ENCODE assay signal across 34 cellular contexts in genomic region chr15:65232520-65232919, GRCh38. TPM values are rescaled to one million over a fixed set of nuclear protein-coding genes. Genes with fewer than 3 reads are reported as not detected.
"Had no signal": no experiment of that assay in that cellular context is flagged by ENCODE, and none has a peak within 500 bp of the region (broad histone marks: within the 10 kb centered on the region; RNA-seq: fewer than 3 reads in every experiment).

No MANE protein-coding gene starts in this region.

- FAIRE-seq: astrocyte, bronchial epithelial cell had no signal

- H3K4me1 ChIP-seq: adrenal gland, ascending aorta, body of pancreas, breast epithelium had no signal

- DNase-seq: activated effector memory CD4-positive, alpha-beta T cell treated with anti-CD3 and anti-CD28 coated beads, Interleukin-2, amount 50 U/mL, for 16 hours; activated effector memory CD4-positive, alpha-beta T cell treated with Interleukin-2 at 50 U/mL for 16 hours; activated gamma-delta T cell; activated gamma-delta T cell treated with Interleukin-2 at 50 U/mL for 16 hours; activated naive CD4-positive, alpha-beta T cell; activated naive CD4-positive, alpha-beta T cell treated with anti-CD3 and anti-CD28 coated beads for 36 hours; activated naive CD4-positive, alpha-beta T cell treated with anti-CD3 and anti-CD28 coated beads, Interleukin-2, amount 10 ng/mL, durations not matched to agents 7 days and 5 days; activated naive CD4-positive, alpha-beta T cell treated with anti-CD3 and anti-CD28 coated beads, Interleukin-2, amount 50 U/mL, for 16 hours; activated naive CD4-positive, alpha-beta T cell treated with Interleukin-2 at 50 U/mL for 16 hours; activated naive CD8-positive, alpha-beta T cell treated with anti-CD3 and anti-CD28 coated beads for 36 hours; activated naive CD8-positive, alpha-beta T cell treated with anti-CD3 and anti-CD28 coated beads, Interleukin-2, amount 10 ng/mL, durations not matched to agents 7 days and 5 days; activated naive CD8-positive, alpha-beta T cell treated with anti-CD3 and anti-CD28 coated beads, Interleukin-2, amount 50 U/mL, for 24 hours; activated T-cell treated with anti-CD3 and anti-CD28 coated beads, Interleukin-2, amount 50 U/mL, for 1 hour; activated T-cell treated with anti-CD3 and anti-CD28 coated beads, Interleukin-2, amount 50 U/mL, for 24 hours; activated T-cell treated with anti-CD3 and anti-CD28 coated beads, Interleukin-2, amount 50 U/mL, for 4 hours; activated T-cell treated with anti-CD3 and anti-CD28 coated beads, Interleukin-2, amount 50 U/mL, for 48 hours; activated T-cell treated with anti-CD3 and anti-CD28 coated beads, Interleukin-2, amount 50 U/mL, for 72 hours; adrenal gland; amniotic stem cell; amygdala; anterior cingulate cortex; body of pancreas; brain microvascular endothelial cell; caudate nucleus; central memory CD4-positive, alpha-beta T cell; cerebellar nuclear complex had no signal

- H3K27me3 ChIP-seq: adrenal gland, ascending aorta, body of pancreas, brain microvascular endothelial cell, breast epithelium, cardiac muscle cell had no signal

- H3K27ac ChIP-seq: adrenal gland, ascending aorta, body of pancreas, brain microvascular endothelial cell, breast epithelium, cardiac muscle cell had no signal

- H3K4me3 ChIP-seq: adrenal gland, ascending aorta, body of pancreas, breast epithelium, cardiac muscle cell had no signal

- H3K9me3 ChIP-seq: adrenal gland, ascending aorta, body of pancreas, breast epithelium had no signal

- H3K36me3 ChIP-seq: adrenal gland, ascending aorta, brain microvascular endothelial cell, breast epithelium, cardiac muscle cell had no signal

- ATAC-seq: activated naive CD4-positive, alpha-beta T cell treated with anti-CD3 and anti-CD28 coated beads, Interleukin-2, amount 50 U/mL, for 72 hours; activated naive CD8-positive, alpha-beta T cell treated with anti-CD3 and anti-CD28 coated beads, Interleukin-2, amount 50 U/mL, for 24 hours; activated T-cell treated with anti-CD3 and anti-CD28 coated beads, Interleukin-2, amount 50 U/mL, for 4 hours; activated T-cell treated with anti-CD3 and anti-CD28 coated beads, Interleukin-2, amount 50 U/mL, for 72 hours; activated T-helper 17 cell treated with anti-CD3 and anti-CD28 coated beads, Interleukin-2, amount 50 U/mL, for 72 hours; body of pancreas had no signal

RNA-seq across cellular contexts. Expression of gene CILP, which starts 21.2 kb away (rescaled TPM):
- total RNA-seq: activated naive CD4-positive, alpha-beta T cell treated with anti-CD3 and anti-CD28 coated beads for 36 hours; activated naive CD8-positive, alpha-beta T cell treated with anti-CD3 and anti-CD28 coated beads for 36 hours; activated T-helper 1 cell treated with anti-CD3 and anti-CD28 coated beads, Interleukin-12 subunit alpha, Interleukin-12 subunit beta, Interleukin-2, Interleukin-4 antibody, amounts not matched to agents 30 ng/mL and 10 ng/mL and 1 ng/mL, durations not matched to agents 14 hours and 24 hours and 36 hours had no signal
